20 cellular contexts compared by ENCODE assay signal in the genomic region with DNA sequence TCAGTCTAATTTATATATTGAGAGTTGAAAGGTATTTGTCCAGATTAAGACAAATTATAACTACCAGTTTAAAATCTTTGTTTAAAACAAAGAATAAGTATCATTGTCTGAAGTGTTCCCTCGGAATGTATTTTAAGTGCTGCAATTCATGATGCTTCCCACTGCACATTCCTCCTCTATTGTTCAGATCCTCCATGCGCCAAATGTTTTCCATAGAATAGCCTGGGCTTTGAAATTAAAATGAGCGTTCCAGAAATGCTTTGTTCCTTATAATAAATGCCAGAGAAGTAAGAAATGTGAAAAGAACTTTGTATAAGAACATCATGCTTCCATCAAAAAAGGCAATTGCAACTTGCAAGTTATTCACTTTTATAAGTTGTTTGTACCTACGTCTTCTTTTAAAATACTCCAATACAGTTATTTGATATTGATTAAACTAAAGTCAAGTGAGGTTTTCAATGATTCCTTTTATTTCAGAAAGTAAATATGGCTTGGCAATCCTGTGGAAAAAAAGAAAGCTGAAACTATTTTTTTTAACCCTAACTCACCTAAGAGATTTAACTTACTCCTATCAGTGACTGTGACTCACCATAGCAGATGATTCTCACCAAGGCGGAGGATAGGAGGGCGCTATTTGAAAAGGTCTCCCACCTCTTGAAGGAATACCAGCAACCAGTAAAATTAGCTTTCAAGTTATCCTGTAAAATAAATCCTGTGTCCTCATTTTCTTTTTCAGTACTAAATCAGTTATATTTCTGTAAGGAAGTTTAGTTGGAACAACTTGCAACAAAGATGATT.
A peak's percentile ranks its signal among the peaks of the same experiment; 100 is the strongest.
DNase-seq lines count a peak whose midpoint lies in the region; TF ChIP-seq lines count a peak whose summit lies in the region.
"Had no signal": no experiment of that assay in that cellular context is flagged by ENCODE, and none has a peak within 500 bp of the region (broad histone marks: within the 10 kb centered on the region; RNA-seq: fewer than 3 reads in every experiment).

No MANE protein-coding gene starts in this region.

- WGBS in mesodermal cell (ENCODE audit: insufficient coverage in 2 of 2), 2 experiments: 79 to 83% methylated on average over 1 to 2 of the region's 6 CpGs
- WGBS in spleen, 5 donors: 74 to 82% (median 81%) methylated on average over 6 of the region's 6 CpGs

- TF ChIP-seq EP300 in Ishikawa (IDR thresholded peaks at IDR 0.05; ENCODE audit: borderline replicate concordance): peak; percentile 94

- no peaks in the 10 kb centered on the region for H3K9me3 ChIP-seq in mesodermal cell (ENCODE audit: control insufficient read depth, low read length)
- peaks cover 0 to 6% (median 0%) of the 10 kb centered on the region in 8 donors for H3K9me3 ChIP-seq in spleen

- H3K36me3 ChIP-seq in mesodermal cell (ENCODE audit: control insufficient read depth, insufficient read depth, low read length) (no peaks in the 10 kb centered on the region), spleen (no peaks in the 10 kb centered on the region)

- no peak for TF ChIP-seq RAD21 in Ishikawa (IDR thresholded peaks at IDR 0.05; ENCODE audit: low read depth)

- no peak for TF ChIP-seq CTCF in spleen (IDR thresholded peaks at IDR 0.05 in 8 of 11, conservative IDR thresholded peaks at IDR 0.05 in 3 of 11)

- intact Hi-C loops in spleen (cut with DNase I; ENCODE audit: low total_unique reads): no loop called here

- H3K4me3 ChIP-seq in mesodermal cell (ENCODE audit: extremely low read depth, insufficient read depth, low read length, poor library complexity, severe bottlenecking) (no peak overlapping the region), spleen (no peak overlapping the region)

- H3K27ac ChIP-seq in mesodermal cell (ENCODE audit: low read depth, low read length, severe bottlenecking): peak overlapping the region; percentile 52
- H3K27ac ChIP-seq in spleen: no peak overlapping the region
- H3K27ac ChIP-seq: epithelial cell of prostate had no signal

- DNase-seq in EH (ENCODE audit: low read depth) (peak; percentile 69), dermis blood vessel endothelial cell (peak; percentile 69), spleen (no peak), NCI-H524 treated with DMSO at 0.1 percent for 48 hours (lab: John Stamatoyannopoulos, UW) (no peak), DMS114 treated with DMSO at 0.1 percent for 48 hours (lab: John Stamatoyannopoulos, UW; ENCODE audit: unreplicated experiment) (no peak), NCI-H187 (lab: John Stamatoyannopoulos, UW) (no peak)
- DNase-seq: activated CD4-positive, CD25-positive, alpha-beta regulatory T cell treated with anti-CD3 and anti-CD28 coated beads, Interleukin-2, amount 50 U/mL, for 72 hours; activated effector memory CD4-positive, alpha-beta T cell treated with Interleukin-2 at 50 U/mL for 16 hours; amygdala; CD4-positive, alpha-beta T cell; glutamatergic neuron; kidney; mesenchymal stem cell; NCI-H510A treated with DMSO at 0.1 percent for 48 hours; nephron progenitor cell; retina; SHP77 had no signal

- TF ChIP-seq POLR2A in spleen (IDR thresholded peaks at IDR 0.05): no peak

- H3K27me3 ChIP-seq in spleen (replicated peaks in 1 of 7): no peaks in the 10 kb centered on the region

- H3K4me1 ChIP-seq in mesodermal cell (ENCODE audit: control insufficient read depth, insufficient read depth, low read length, poor library complexity, severe bottlenecking): peaks cover 34% of the 10 kb centered on the region
- H3K4me1 ChIP-seq in spleen: peaks cover 0 to 10% (median 0%) of the 10 kb centered on the region in 6 donors

TF ChIP-seq in Ishikawa, 13 proteins besides CTCF, POLR2A, EP300 and RAD21:
- TF ChIP-seq YY1 (IDR thresholded peaks at IDR 0.05; ENCODE audit: low read depth) (no peak), USF1 (IDR thresholded peaks at IDR 0.05) (no peak), FOXM1 (IDR thresholded peaks at IDR 0.05; ENCODE audit: borderline replicate concordance, low read depth) (peak; percentile 91), CEBPB (IDR thresholded peaks at IDR 0.05) (peak; percentile 36), ZBTB7A (IDR thresholded peaks at IDR 0.05; ENCODE audit: low read depth) (no peak), REST (IDR thresholded peaks at IDR 0.05; ENCODE audit: low read depth) (no peak), TAF1 (IDR thresholded peaks at IDR 0.05; ENCODE audit: low read depth) (no peak), EGR1 (IDR thresholded peaks at IDR 0.05) (no peak), TCF12 (IDR thresholded peaks at IDR 0.05; ENCODE audit: low read depth) (peak; percentile 85), CREB1 (IDR thresholded peaks at IDR 0.05; ENCODE audit: low read depth) (no peak), TEAD4 (IDR thresholded peaks at IDR 0.05) (peak; percentile 96), MAX (IDR thresholded peaks at IDR 0.05) (no peak), NFIC (IDR thresholded peaks at IDR 0.05) (peak; percentile 77)
TF ChIP-seq in Ishikawa: peak in this region for 5.

Comparison
In these comparisons a context has a peak if more than half of its experiments do, and no peak if none do; other contexts are left out.
1. DNase-seq: peak in EH (single experiment) and dermis blood vessel endothelial cell (single experiment); none in spleen (single experiment), NCI-H524 treated with DMSO at 0.1 percent for 48 hours (single experiment), DMS114 treated with DMSO at 0.1 percent for 48 hours (single experiment) and NCI-H187 (0 of 2).